Comparison of ENCODE assay signal across 13 cellular contexts in the genomic region with DNA sequence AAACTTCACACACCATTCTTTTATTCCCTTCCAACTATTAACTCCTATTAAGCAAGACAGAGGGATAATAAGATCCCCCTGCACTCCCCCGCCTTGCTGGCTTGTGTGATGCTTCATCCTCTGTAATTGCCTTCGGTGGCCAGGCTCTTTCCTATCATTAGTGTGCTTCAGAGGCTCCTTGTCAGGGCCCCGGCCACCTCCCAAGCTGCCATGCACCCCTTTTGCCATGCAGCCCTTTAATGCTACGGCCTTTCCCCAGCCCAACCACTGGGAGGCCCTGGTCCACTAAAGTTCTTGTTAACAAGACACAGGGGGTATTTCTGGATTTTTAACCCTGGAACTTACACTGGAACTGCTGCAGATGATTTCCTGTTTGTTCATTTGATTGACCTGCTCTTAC.
A peak's percentile ranks its signal among the peaks of the same experiment; 100 is the strongest.
DNase-seq lines count a peak whose midpoint lies in the region; ATAC-seq and TF ChIP-seq lines count a peak whose summit lies in the region.
"Had no signal": no experiment of that assay in that cellular context is flagged by ENCODE, and none has a peak within 500 bp of the region (broad histone marks: within the 10 kb centered on the region; RNA-seq: fewer than 3 reads in every experiment).

No MANE protein-coding gene starts in this region.

- in situ Hi-C loops in brain microvascular endothelial cell (cut with HindIII; ENCODE audit: low pct_ligation_motif_present, low sequenced_read_pairs) = no loop called here

- no peak overlapping the region for H3K27ac ChIP-seq in brain microvascular endothelial cell
- H3K27ac ChIP-seq in mesendoderm (ENCODE audit: low read depth, low read length) = no peak overlapping the region
- no peak overlapping the region for H3K27ac ChIP-seq in colonic mucosa
- H3K27ac ChIP-seq: C4-2B, stomach had no signal

- H2AK5ac ChIP-seq in mesendoderm (ENCODE audit: low read length) = no peak overlapping the region

- no peak overlapping the region for H3K4ac ChIP-seq in mesendoderm (ENCODE audit: low read depth, low read length)

- intact Hi-C loops in colonic mucosa (cut with DNase I) = no loop called here

- no peak overlapping the region for H4K5ac ChIP-seq in mesendoderm (ENCODE audit: low read length)

- H3K4me3 ChIP-seq in brain microvascular endothelial cell (ENCODE audit: low read depth, low read length) (no peak overlapping the region), mesendoderm (ENCODE audit: low read length) (no peak overlapping the region), colonic mucosa (no peak overlapping the region)
- H3K4me3 ChIP-seq: stomach had no signal

- H3K27me3 Mint-ChIP-seq in activated T-cell treated with anti-CD3 and anti-CD28 coated beads, Interleukin-2, amount 50 U/mL, for 72 hours (ENCODE audit: low read depth) = peaks cover 37% of the 10 kb centered on the region

- no peak overlapping the region for H4K8ac ChIP-seq in mesendoderm (ENCODE audit: low read depth, low read length)

- no peaks in the 10 kb centered on the region for H3K9me3 ChIP-seq in colonic mucosa
- H3K9me3 ChIP-seq: stomach had no signal

- no peak overlapping the region for H3K4me3 Mint-ChIP-seq in activated T-cell treated with anti-CD3 and anti-CD28 coated beads, Interleukin-2, amount 50 U/mL, for 72 hours
- H3K4me3 Mint-ChIP-seq: activated T-helper 17 cell treated with anti-CD3 and anti-CD28 coated beads, Interleukin-2, amount 50 U/mL, for 72 hours; naive B cell had no signal

- TF ChIP-seq CTCF in brain microvascular endothelial cell (IDR thresholded peaks at IDR 0.05; ENCODE audit: low read depth, low read length, missing control alignments) (peak; percentile 31), colonic mucosa (IDR thresholded peaks at IDR 0.05) (no peak)

- no peak overlapping the region for H3K27ac Mint-ChIP-seq in activated T-cell treated with anti-CD3 and anti-CD28 coated beads, Interleukin-2, amount 50 U/mL, for 72 hours
- H3K27ac Mint-ChIP-seq: activated T-helper 17 cell treated with anti-CD3 and anti-CD28 coated beads, Interleukin-2, amount 50 U/mL, for 72 hours had no signal

- ATAC-seq in activated T-cell treated with anti-CD3 and anti-CD28 coated beads, Interleukin-2, amount 50 U/mL, for 72 hours (replicated peaks in 1 of 2) = no peak
- ATAC-seq: activated T-helper 17 cell treated with anti-CD3 and anti-CD28 coated beads, Interleukin-2, amount 50 U/mL, for 72 hours; sciatic nerve had no signal

- DNase-seq in ELF-1 (ENCODE audit: low read depth, low spot score) (peak; percentile 23), NCI-H1092 (lab: John Stamatoyannopoulos, UW) (peak; percentile 18), brain microvascular endothelial cell (no peak), mesendoderm (peak; percentile 43), colonic mucosa (no peak), activated gamma-delta T cell treated with Interleukin-2 at 50 U/mL for 16 hours (no peak)
- no peak for DNase-seq in activated T-cell treated with anti-CD3 and anti-CD28 coated beads, Interleukin-2, amount 50 U/mL, for 72 hours
- DNase-seq in activated CD8-positive, alpha-beta memory T cell treated with anti-CD3 and anti-CD28 coated beads for 24 hours = no peak
- DNase-seq: naive B cell had no signal

- H3K36me3 ChIP-seq in brain microvascular endothelial cell (replicated peaks) (no peaks in the 10 kb centered on the region), mesendoderm (ENCODE audit: control insufficient read depth, insufficient read depth, low read length) (no peaks in the 10 kb centered on the region), colonic mucosa (no peaks in the 10 kb centered on the region)
- H3K36me3 ChIP-seq: stomach had no signal

- no peak overlapping the region for H3K18ac ChIP-seq in mesendoderm (ENCODE audit: low read length)

- H2BK5ac ChIP-seq in mesendoderm (ENCODE audit: low read length) = no peak overlapping the region

- H3K4me2 ChIP-seq in mesendoderm (ENCODE audit: low read length) = no peak overlapping the region

- H3K9ac ChIP-seq in mesendoderm (ENCODE audit: low read length) (no peak overlapping the region), colonic mucosa (ENCODE audit: low read depth in 2 of 2, low read length in 2 of 2) (no peak overlapping the region)

- no peaks in the 10 kb centered on the region for H3K9me3 Mint-ChIP-seq in activated T-cell treated with anti-CD3 and anti-CD28 coated beads, Interleukin-2, amount 50 U/mL, for 72 hours
- H3K9me3 Mint-ChIP-seq: activated T-helper 17 cell treated with anti-CD3 and anti-CD28 coated beads, Interleukin-2, amount 50 U/mL, for 72 hours; naive B cell had no signal

- H3K27me3 ChIP-seq in brain microvascular endothelial cell (replicated peaks) = no peaks in the 10 kb centered on the region
- no peaks in the 10 kb centered on the region for H3K27me3 ChIP-seq in mesendoderm (ENCODE audit: insufficient read depth, low read length, poor library complexity)
- no peaks in the 10 kb centered on the region for H3K27me3 ChIP-seq in colonic mucosa

- no peaks in the 10 kb centered on the region for H3K36me3 Mint-ChIP-seq in activated T-cell treated with anti-CD3 and anti-CD28 coated beads, Interleukin-2, amount 50 U/mL, for 72 hours (ENCODE audit: insufficient read depth in 2 of 2)
- H3K36me3 Mint-ChIP-seq: naive B cell had no signal

- H3K23ac ChIP-seq in mesendoderm (ENCODE audit: low read length) = no peak overlapping the region

- H3K79me2 ChIP-seq in mesendoderm (ENCODE audit: control insufficient read depth, insufficient read depth, low read length) = no peaks in the 10 kb centered on the region

- peaks cover 16% of the 10 kb centered on the region for H3K4me1 Mint-ChIP-seq in activated T-cell treated with anti-CD3 and anti-CD28 coated beads, Interleukin-2, amount 50 U/mL, for 72 hours (ENCODE audit: low read depth)
- H3K4me1 Mint-ChIP-seq: activated T-helper 17 cell treated with anti-CD3 and anti-CD28 coated beads, Interleukin-2, amount 50 U/mL, for 72 hours had no signal

- no peak overlapping the region for H2BK120ac ChIP-seq in mesendoderm (ENCODE audit: low read depth, low read length)

- H3K56ac ChIP-seq in mesendoderm (ENCODE audit: low read length) = no peak overlapping the region

- H3K4me1 ChIP-seq in mesendoderm (ENCODE audit: control insufficient read depth, low read depth, low read length) = peaks cover 3% of the 10 kb centered on the region
- no peaks in the 10 kb centered on the region for H3K4me1 ChIP-seq in colonic mucosa

- no peak overlapping the region for H2BK15ac ChIP-seq in mesendoderm (replicated peaks; ENCODE audit: low read depth)

- WGBS in mesendoderm (ENCODE audit: extremely low coverage, insufficient coverage, low lambda C conversion rate) = no CpG with 5 or more reads among the region's 4 CpGs

- no peaks in the 10 kb centered on the region for H3K79me1 ChIP-seq in mesendoderm (ENCODE audit: low read length)

Comparison
In these comparisons a context has a peak if more than half of its experiments do, and no peak if none do; other contexts are left out.
1. DNase-seq: peak in ELF-1 (single experiment), NCI-H1092 (single experiment) and mesendoderm (single experiment); none in brain microvascular endothelial cell (single experiment), colonic mucosa (single experiment), activated T-cell treated with anti-CD3 and anti-CD28 coated beads, Interleukin-2, amount 50 U/mL, for 72 hours (0 of 2), activated CD8-positive, alpha-beta memory T cell treated with anti-CD3 and anti-CD28 coated beads for 24 hours (single experiment) and activated gamma-delta T cell treated with Interleukin-2 at 50 U/mL for 16 hours (single experiment).